In genomic region chr4:1833307-1834046, GRCh38 we compare ENCODE assay signal across 18 cellular contexts. TPM values are rescaled to one million over a fixed set of nuclear protein-coding genes. Genes with fewer than 3 reads are reported as not detected.
DNase-seq lines count a peak whose midpoint lies in the region; ATAC-seq lines count a peak whose summit lies in the region.
"Had no signal": no experiment of that assay in that cellular context is flagged by ENCODE, and none has a peak within 500 bp of the region (broad histone marks: within the 10 kb centered on the region; RNA-seq: fewer than 3 reads in every experiment).

No MANE protein-coding gene starts in this region.

- peaks cover 85% of the 10 kb centered on the region for H4K20me1 ChIP-seq in BLaER1

- ATAC-seq in GM21360 (IDR thresholded peaks at IDR 0.05; ENCODE audit: unreplicated experiment) (peak; percentile 10), left colon (peak; percentile 7)
- no peak for ATAC-seq in activated CD4-positive, CD25-positive, alpha-beta regulatory T cell treated with anti-CD3 and anti-CD28 coated beads, Interleukin-2, amount 50 U/mL, for 24 hours
- ATAC-seq: activated CD4-positive, alpha-beta T cell treated with anti-CD3 and anti-CD28 coated beads for 36 hours had no signal

- H3K36me3 ChIP-seq in BLaER1 (peaks cover 47% of the 10 kb centered on the region), KOPT-K1 (ENCODE audit: insufficient read depth, low read length) (peaks cover 73% of the 10 kb centered on the region)

- intact Hi-C loops in left colon (cut with DNase I, micrococcal nuclease) = no loop called here

- no peak overlapping the region for H3K9ac ChIP-seq in BLaER1

- no peaks in the 10 kb centered on the region for H3K27me3 ChIP-seq in BLaER1

- peak overlapping the region; percentile 93 for H3K4me2 ChIP-seq in BLaER1

- H3K4me1 ChIP-seq in BLaER1 = peaks cover 72% of the 10 kb centered on the region

- H3K9me3 ChIP-seq in BLaER1 (no peaks in the 10 kb centered on the region), KOPT-K1 (ENCODE audit: insufficient read depth, low read length, poor library complexity, severe bottlenecking) (no peaks in the 10 kb centered on the region)

- H3K27ac ChIP-seq in BLaER1 (peak overlapping the region; percentile 33), KOPT-K1 (ENCODE audit: low read depth, low read length, poor library complexity, severe bottlenecking) (peak overlapping the region; percentile 98)
- H3K27ac ChIP-seq: HL-60 had no signal

- DNase-seq in left colon (no peak), Kasumi-1 (lab: John Stamatoyannopoulos, UW) (no peak), DMS79 (lab: John Stamatoyannopoulos, UW) (no peak), NCI-H2081 treated with DMSO at 0.1 percent for 48 hours (lab: John Stamatoyannopoulos, UW) (no peak)
- DNase-seq: activated CD4-positive, alpha-beta T cell treated with anti-CD3 and anti-CD28 coated beads for 36 hours; activated naive CD4-positive, alpha-beta T cell treated with anti-CD3 and anti-CD28 coated beads, Interleukin-2, amount 10 ng/mL, durations not matched to agents 7 days and 5 days; COR-L47; H7; KBM-7; NCI-H1105 treated with DMSO at 0.1 percent for 48 hours; NCI-H2227 treated with DMSO at 0.1 percent for 48 hours; NK-92 treated with Interleukin-12 subunit alpha and Interleukin-12 subunit beta, amount 100 ng/mL, for 24 hours; SHP77 had no signal

- peak overlapping the region; percentile 41 for H3K4me3 ChIP-seq in BLaER1

RNA-seq across cellular contexts. Expression of gene LETM1, which starts 22.5 kb away (rescaled TPM):
- total RNA-seq in left colon = 100 to 1,000 TPM; 112 to 160 TPM

RNA-seq across cellular contexts. Expression of gene NSD2, which starts 37.7 kb away (rescaled TPM):
- total RNA-seq in left colon = 100 to 1,000 TPM in 1 of 2 donors, 10 to 100 TPM in 1; 64.5 to 115 TPM

RNA-seq across cellular contexts. Expression of gene FGFR3, which starts 40.4 kb away (rescaled TPM):
- 10 to 100 TPM; 46.5 to 57.4 TPM for total RNA-seq in left colon

Comparison
In these comparisons a context has a peak if more than half of its experiments do, and no peak if none do; other contexts are left out.
1. ATAC-seq: peak in GM21360 (single experiment) and left colon (single experiment); none in activated CD4-positive, CD25-positive, alpha-beta regulatory T cell treated with anti-CD3 and anti-CD28 coated beads, Interleukin-2, amount 50 U/mL, for 24 hours (0 of 2).